Comparison of ENCODE assay signal across 14 cellular contexts in the genomic region with DNA sequence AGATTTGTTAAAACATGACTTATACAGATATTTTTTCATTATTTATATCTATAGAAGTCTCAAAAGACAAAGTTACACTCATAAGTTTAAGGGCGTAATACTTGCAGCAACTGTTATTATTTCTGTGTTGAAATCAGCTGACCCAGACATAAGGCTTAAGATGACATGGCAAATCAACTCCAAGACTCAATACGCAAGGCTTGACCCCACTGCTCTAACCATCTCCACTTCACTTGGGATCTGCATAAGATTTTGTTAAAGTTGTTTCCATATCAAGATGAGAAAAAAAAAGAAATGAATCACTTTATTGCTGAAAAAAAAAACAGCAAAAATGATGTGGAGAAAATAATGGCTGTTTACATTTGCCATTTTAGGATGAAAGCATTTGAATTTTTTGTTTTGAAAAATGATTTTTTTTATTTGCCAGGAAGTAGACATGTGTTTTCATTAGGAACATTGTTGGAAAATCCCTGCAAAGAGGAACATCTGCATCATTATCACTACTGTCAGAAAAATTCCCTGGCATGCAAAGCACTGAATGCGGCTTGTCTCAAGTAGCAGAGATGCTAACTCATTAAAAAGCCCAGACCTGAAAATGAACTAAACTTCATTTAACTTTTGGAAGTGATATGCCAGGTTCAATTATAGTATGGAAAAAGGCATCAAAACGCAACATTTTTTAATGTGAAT.
"Had no signal": no experiment of that assay in that cellular context is flagged by ENCODE, and none has a peak within 500 bp of the region (broad histone marks: within the 10 kb centered on the region; RNA-seq: fewer than 3 reads in every experiment).

No MANE protein-coding gene starts in this region.

- H3K27me3 Mint-ChIP-seq: activated naive CD8-positive, alpha-beta T cell treated with anti-CD3 and anti-CD28 coated beads, Interleukin-2, amount 50 U/mL, for 24 hours; naive thymus-derived CD8-positive, alpha-beta T cell; stimulated activated naive CD8-positive, alpha-beta T cell treated with anti-CD3 and anti-CD28 coated beads, Interleukin-15, amount 100 ng/mL, for 72 hours; type B pancreatic cell had no signal

- H3K36me3 Mint-ChIP-seq: naive thymus-derived CD8-positive, alpha-beta T cell; type B pancreatic cell had no signal

- H3K4me1 Mint-ChIP-seq: activated naive CD8-positive, alpha-beta T cell treated with anti-CD3 and anti-CD28 coated beads, Interleukin-2, amount 50 U/mL, for 24 hours; naive thymus-derived CD8-positive, alpha-beta T cell; stimulated activated naive CD8-positive, alpha-beta T cell treated with anti-CD3 and anti-CD28 coated beads, Interleukin-15, amount 100 ng/mL, for 72 hours had no signal

- FAIRE-seq: islet of Langerhans, small intestine had no signal

- H3K4me3 Mint-ChIP-seq: activated naive CD4-positive, alpha-beta T cell treated with anti-CD3 and anti-CD28 coated beads for 36 hours; activated naive CD8-positive, alpha-beta T cell treated with anti-CD3 and anti-CD28 coated beads, Interleukin-2, amount 50 U/mL, for 24 hours; endodermal cell; naive thymus-derived CD8-positive, alpha-beta T cell; stimulated activated naive CD8-positive, alpha-beta T cell treated with anti-CD3 and anti-CD28 coated beads, Interleukin-15, amount 100 ng/mL, for 72 hours; T-helper 2 cell treated with Interferon-gamma antibody and Interleukin-4, amounts not matched to agents 5 μg/mL and 100 μg/mL, for 36 hours; type B pancreatic cell had no signal

- H3K9me3 Mint-ChIP-seq: endodermal cell; stimulated activated naive CD8-positive, alpha-beta T cell treated with anti-CD3 and anti-CD28 coated beads, Interleukin-15, amount 100 ng/mL, for 72 hours; T-helper 2 cell treated with Interferon-gamma antibody and Interleukin-4, amounts not matched to agents 5 μg/mL and 100 μg/mL, for 36 hours had no signal

- H3K27ac Mint-ChIP-seq: activated naive CD4-positive, alpha-beta T cell treated with anti-CD3 and anti-CD28 coated beads for 36 hours; activated naive CD8-positive, alpha-beta T cell treated with anti-CD3 and anti-CD28 coated beads, Interleukin-2, amount 50 U/mL, for 24 hours; activated T-helper 2 cell treated with anti-CD3 and anti-CD28 coated beads, Interferon-gamma antibody, Interleukin-2, Interleukin-4, amounts not matched to agents 10 μg/mL and 5 μg/mL and 100 μg/mL, durations not matched to agents 14 hours and 24 hours and 36 hours; endodermal cell; naive thymus-derived CD8-positive, alpha-beta T cell; stimulated activated naive CD8-positive, alpha-beta T cell treated with anti-CD3 and anti-CD28 coated beads, Interleukin-15, amount 100 ng/mL, for 72 hours; T-helper 2 cell treated with Interferon-gamma antibody and Interleukin-4, amounts not matched to agents 5 μg/mL and 100 μg/mL, for 36 hours; type B pancreatic cell had no signal

- ATAC-seq: activated naive CD8-positive, alpha-beta T cell treated with anti-CD3 and anti-CD28 coated beads, Interleukin-2, amount 50 U/mL, for 24 hours; naive thymus-derived CD8-positive, alpha-beta T cell; stimulated activated naive CD8-positive, alpha-beta T cell treated with anti-CD3 and anti-CD28 coated beads, Interleukin-15, amount 100 ng/mL, for 72 hours had no signal

- DNase-seq: activated CD4-positive, CD25-positive, alpha-beta regulatory T cell treated with anti-CD3 and anti-CD28 coated beads, Interleukin-2, amount 50 U/mL, for 72 hours; activated naive CD4-positive, alpha-beta T cell treated with anti-CD3 and anti-CD28 coated beads for 36 hours; activated naive CD8-positive, alpha-beta T cell treated with anti-CD3 and anti-CD28 coated beads, Interleukin-2, amount 50 U/mL, for 24 hours; dorsolateral prefrontal cortex; endodermal cell; erythroblast; foreskin melanocyte; naive thymus-derived CD8-positive, alpha-beta T cell; small intestine; stimulated activated naive CD8-positive, alpha-beta T cell treated with anti-CD3 and anti-CD28 coated beads, Interleukin-15, amount 100 ng/mL, for 72 hours had no signal
